ENCODE assay signal across 8 cellular contexts in the genomic region with DNA sequence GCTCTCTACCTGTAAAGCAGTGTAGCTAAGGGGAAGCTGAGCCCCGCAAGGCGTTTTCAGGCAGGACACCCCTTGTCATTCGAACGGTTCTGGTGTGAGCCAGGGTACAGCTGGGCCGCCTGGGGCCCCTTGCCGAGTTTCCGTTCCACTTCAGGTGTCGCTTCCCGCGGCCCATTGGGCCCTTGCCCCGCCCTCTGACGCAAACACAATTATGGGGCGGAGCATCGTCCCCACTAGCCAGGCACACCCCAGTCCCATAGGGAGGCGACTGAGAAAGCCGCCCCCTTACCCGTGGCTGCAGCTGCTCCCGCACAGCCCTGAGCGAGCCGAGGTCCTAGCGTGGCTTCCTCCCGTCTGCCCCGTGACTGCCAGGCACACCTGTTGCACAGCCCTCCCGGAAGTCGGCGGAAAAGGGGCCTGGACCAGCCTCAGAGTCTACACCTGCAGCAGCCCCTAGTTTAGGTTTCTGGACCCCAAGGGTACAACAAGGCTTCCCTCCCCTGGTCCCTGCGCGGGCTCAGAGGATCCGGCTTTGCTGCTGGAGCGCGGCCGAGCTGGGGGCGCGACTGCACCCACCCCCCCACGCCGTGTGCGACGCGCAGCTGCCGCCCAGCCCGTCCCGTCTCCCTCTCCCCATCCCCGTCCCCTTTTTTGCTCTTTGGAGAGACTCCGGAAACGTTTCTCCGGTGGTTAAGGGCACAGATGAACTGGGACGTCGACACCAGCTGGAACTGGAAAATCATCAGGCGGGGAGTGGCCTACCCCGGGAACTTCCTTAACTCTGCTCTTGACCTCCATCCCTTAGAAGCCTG.
DNase-seq lines count a peak whose midpoint lies in the region; ATAC-seq and TF ChIP-seq lines count a peak whose summit lies in the region.

A gene with protein sequence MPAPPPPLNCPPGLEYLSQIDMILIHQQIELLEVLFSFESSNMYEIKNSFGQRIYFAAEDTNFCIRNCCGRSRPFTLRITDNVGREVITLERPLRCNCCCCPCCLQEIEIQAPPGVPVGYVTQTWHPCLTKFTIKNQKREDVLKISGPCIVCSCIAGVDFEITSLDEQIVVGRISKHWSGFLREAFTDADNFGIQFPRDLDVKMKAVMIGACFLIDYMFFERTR (minus strand): TSS at position 356 of the 812 bp plus-strand sequence. CDS start 9,657 bp downstream, outside the sequence.

- no peaks in the 10 kb centered on the region for H3K27me3 ChIP-seq in iPS-15b (ENCODE audit: control insufficient read depth, insufficient read depth, low read length)

- H3K36me3 ChIP-seq in iPS-15b (ENCODE audit: control insufficient read depth, insufficient read depth, low read length), result no peaks in the 10 kb centered on the region

- ATAC-seq in GM19023 (IDR thresholded peaks at IDR 0.05; ENCODE audit: unreplicated experiment) (peak; percentile 98), HG03280 (IDR thresholded peaks at IDR 0.05; ENCODE audit: unreplicated experiment) (peak; percentile 97)

- DNase-seq in AG04449 (ENCODE audit: low read depth, low spot score) (no peak), T follicular helper cell (ENCODE audit: low read depth) (peak; percentile 58), astrocyte of the cerebellum (ENCODE audit: low read depth) (no peak), GDM1 (lab: John Stamatoyannopoulos, UW) (no peak)
- peak; percentile 48 to 51 for DNase-seq in stimulated activated CD4-positive, alpha-beta T cell treated with anti-CD3 and anti-CD28 coated beads, Interleukin-15, amount 100 ng/mL, for 1 hour (ENCODE audit: low read depth in 1 of 2, low spot score in 1 of 2)

- in situ Hi-C loops in astrocyte of the cerebellum (cut with HindIII; ENCODE audit: low sequenced_read_pairs), result no loop called here

- CTCF ChIA-PET in AG04449 (lab: Yijun Ruan, JAX), result no interaction called here

- H3K9ac ChIP-seq in iPS-15b (ENCODE audit: low read depth, low read length), result peak within 1 kb of the TSS; percentile 16

- no peaks in the 10 kb centered on the region for H3K9me3 ChIP-seq in iPS-15b (ENCODE audit: control insufficient read depth, insufficient read depth, low read length)

- TF ChIP-seq CTCF in AG04449 (IDR thresholded peaks at IDR 0.05; ENCODE audit: insufficient read depth, low read length, missing control alignments) (no peak), astrocyte of the cerebellum (IDR thresholded peaks at IDR 0.05; ENCODE audit: low read depth, low read length, missing control alignments) (no peak)

- H3K4me3 ChIP-seq in AG04449 (ENCODE audit: low read depth, low read length), result peak within 1 kb of the TSS; percentile 49
- peak within 1 kb of the TSS; percentile 38 for H3K4me3 ChIP-seq in astrocyte of the cerebellum (ENCODE audit: low read depth, low read length)
- peak within 1 kb of the TSS; percentile 55 for H3K4me3 ChIP-seq in iPS-15b (ENCODE audit: low read depth, low read length)

- POLR2A ChIA-PET in AG04449 (lab: Yijun Ruan, JAX), result interaction anchor here (0.8 kb wide), 1 partner anchor 9 kb away, joined by 3 read pairs; no protein-coding TSS in a partner anchor

- H3K4me1 ChIP-seq in iPS-15b (ENCODE audit: control insufficient read depth, insufficient read depth, low read length), result peaks cover 4% of the 10 kb centered on the region

Comparison
In these comparisons a context has a peak if more than half of its experiments do, and no peak if none do; other contexts are left out.
1. DNase-seq: peak in T follicular helper cell (single experiment) and stimulated activated CD4-positive, alpha-beta T cell treated with anti-CD3 and anti-CD28 coated beads, Interleukin-15, amount 100 ng/mL, for 1 hour (2 of 2); none in AG04449 (single experiment), astrocyte of the cerebellum (single experiment) and GDM1 (single experiment).
2. Peak in every context shown above with its lines, with median percentiles within 50 percentile points of each other: H3K4me3 ChIP-seq.